17 cellular contexts compared by ENCODE assay signal in genomic region chr1:181160322-181160721, GRCh38.
DNase-seq lines count a peak whose midpoint lies in the region; ATAC-seq, FAIRE-seq and TF ChIP-seq lines count a peak whose summit lies in the region.
"Had no signal": no experiment of that assay in that cellular context is flagged by ENCODE, and none has a peak within 500 bp of the region (broad histone marks: within the 10 kb centered on the region; RNA-seq: fewer than 3 reads in every experiment).

No MANE protein-coding gene starts in this region.

- no peak for TF ChIP-seq POLR2A in H54 (IDR thresholded peaks at IDR 0.05; ENCODE audit: low read depth, low read length)

- peaks cover 24% of the 10 kb centered on the region for H3K4me1 Mint-ChIP-seq in activated CD4-positive, alpha-beta T cell treated with anti-CD3 and anti-CD28 coated beads, Interleukin-2, amount 10 ng/mL, durations not matched to agents 24 days and 14 days
- peaks cover 45% of the 10 kb centered on the region for H3K4me1 Mint-ChIP-seq in CD4-positive, alpha-beta T cell (ENCODE audit: low read depth)
- peaks cover 33% of the 10 kb centered on the region for H3K4me1 Mint-ChIP-seq in activated T-helper 1 cell treated with anti-CD3 and anti-CD28 coated beads, Interleukin-12 subunit alpha, Interleukin-12 subunit beta, Interleukin-2, Interleukin-4 antibody, amounts not matched to agents 30 ng/mL and 10 ng/mL and 1 ng/mL, durations not matched to agents 14 hours and 24 hours and 36 hours (ENCODE audit: low read depth)

- FAIRE-seq in H54 (lab: Jason Lieb, UNC) = no peak
- FAIRE-seq: TTC549 had no signal

- no peak for DNase-seq in activated CD4-positive, alpha-beta T cell treated with anti-CD3 and anti-CD28 coated beads, Interleukin-2, amount 10 ng/mL, durations not matched to agents 24 days and 14 days
- no peak for DNase-seq in activated CD4-positive, alpha-beta T cell treated with anti-CD3 and anti-CD28 coated beads, Interleukin-2, amount 50 U/mL, for 48 hours
- DNase-seq in CD4-positive, alpha-beta T cell = no peak
- no peak for DNase-seq in activated T-helper 1 cell treated with anti-CD3 and anti-CD28 coated beads, Interleukin-12 subunit alpha, Interleukin-12 subunit beta, Interleukin-2, Interleukin-4 antibody, amounts not matched to agents 30 ng/mL and 10 ng/mL and 1 ng/mL, durations not matched to agents 14 hours and 24 hours and 36 hours (ENCODE audit: low spot score)
- DNase-seq in mucosa of descending colon (no peak), H54 (ENCODE audit: insufficient read length, low spot score) (no peak), NCI-H1092 (lab: John Stamatoyannopoulos, UW) (no peak)
- DNase-seq: AML-193, amygdala, NCI-H1436 treated with DMSO at 0.1 percent for 48 hours, NCI-H524 had no signal

- H3K36me3 ChIP-seq in mucosa of descending colon (ENCODE audit: low read depth) = no peaks in the 10 kb centered on the region
- H3K36me3 ChIP-seq: cardiac muscle cell, sigmoid colon, upper lobe of left lung had no signal

- no peak for ATAC-seq in CD4-positive, alpha-beta T cell (ENCODE audit: poor library complexity)
- ATAC-seq in mucosa of descending colon (peak; percentile 37), GM21576 (IDR thresholded peaks at IDR 0.05; ENCODE audit: unreplicated experiment) (no peak)

- CTCF ChIA-PET in CD4-positive, alpha-beta T cell (lab: Charles Lee) = interaction anchor here (1.1 to 1.7 kb wide), 3 partner anchors 11 to 148 kb away, joined by 3 to 6 read pairs (median 4); no protein-coding TSS in a partner anchor

- peak overlapping the region; percentile 71 for H3K27ac Mint-ChIP-seq in activated CD4-positive, alpha-beta T cell treated with anti-CD3 and anti-CD28 coated beads, Interleukin-2, amount 10 ng/mL, durations not matched to agents 24 days and 14 days
- H3K27ac Mint-ChIP-seq in CD4-positive, alpha-beta T cell = peak overlapping the region; percentile 89
- peak overlapping the region; percentile 4 for H3K27ac Mint-ChIP-seq in activated T-helper 1 cell treated with anti-CD3 and anti-CD28 coated beads, Interleukin-12 subunit alpha, Interleukin-12 subunit beta, Interleukin-2, Interleukin-4 antibody, amounts not matched to agents 30 ng/mL and 10 ng/mL and 1 ng/mL, durations not matched to agents 14 hours and 24 hours and 36 hours

- H3K4me1 ChIP-seq in mucosa of descending colon (ENCODE audit: low read depth) = peaks cover 10% of the 10 kb centered on the region

- H3K27me3 ChIP-seq in CD4-positive, alpha-beta T cell (ENCODE audit: control insufficient read depth, insufficient read depth, low read length) = no peaks in the 10 kb centered on the region
- H3K27me3 ChIP-seq: cardiac muscle cell, sigmoid colon, upper lobe of left lung had no signal

- no peak overlapping the region for H3K27ac ChIP-seq in CD4-positive, alpha-beta T cell (ENCODE audit: low read depth, low read length)
- H3K27ac ChIP-seq: cardiac muscle cell, SK-N-MC, upper lobe of left lung had no signal

- no peak for TF ChIP-seq CTCF in CD4-positive, alpha-beta T cell (IDR thresholded peaks at IDR 0.05)
- TF ChIP-seq CTCF in mucosa of descending colon (IDR thresholded peaks at IDR 0.05) = no peak

- peaks cover 5% of the 10 kb centered on the region for H3K36me3 Mint-ChIP-seq in activated CD4-positive, alpha-beta T cell treated with anti-CD3 and anti-CD28 coated beads, Interleukin-2, amount 10 ng/mL, durations not matched to agents 24 days and 14 days (ENCODE audit: low read depth)
- peaks cover 5% of the 10 kb centered on the region for H3K36me3 Mint-ChIP-seq in CD4-positive, alpha-beta T cell (ENCODE audit: low read depth)
- peaks cover 15% of the 10 kb centered on the region for H3K36me3 Mint-ChIP-seq in activated T-helper 1 cell treated with anti-CD3 and anti-CD28 coated beads, Interleukin-12 subunit alpha, Interleukin-12 subunit beta, Interleukin-2, Interleukin-4 antibody, amounts not matched to agents 30 ng/mL and 10 ng/mL and 1 ng/mL, durations not matched to agents 14 hours and 24 hours and 36 hours (ENCODE audit: low read depth)

- H3K9me3 ChIP-seq in CD4-positive, alpha-beta T cell (ENCODE audit: control insufficient read depth, low read length) = peaks cover 30% of the 10 kb centered on the region
- H3K9me3 ChIP-seq in mucosa of descending colon = peaks cover 22% of the 10 kb centered on the region

- H3K4me3 ChIP-seq in mucosa of descending colon = no peak overlapping the region
- H3K4me3 ChIP-seq: cardiac muscle cell, sigmoid colon, SK-N-MC, upper lobe of left lung had no signal

- POLR2A ChIA-PET in CD4-positive, alpha-beta T cell (lab: Charles Lee) = interaction anchor here (0.6 to 6.3 kb wide), 16 partner anchors 10 to 961 kb away, joined by 3 to 86 read pairs (median 4); partner anchors contain the start of genes ACBD6 and MR1

- peaks cover 22% of the 10 kb centered on the region for H3K27me3 Mint-ChIP-seq in activated CD4-positive, alpha-beta T cell treated with anti-CD3 and anti-CD28 coated beads, Interleukin-2, amount 10 ng/mL, durations not matched to agents 24 days and 14 days
- H3K27me3 Mint-ChIP-seq in CD4-positive, alpha-beta T cell = no peaks in the 10 kb centered on the region
- H3K27me3 Mint-ChIP-seq in activated T-helper 1 cell treated with anti-CD3 and anti-CD28 coated beads, Interleukin-12 subunit alpha, Interleukin-12 subunit beta, Interleukin-2, Interleukin-4 antibody, amounts not matched to agents 30 ng/mL and 10 ng/mL and 1 ng/mL, durations not matched to agents 14 hours and 24 hours and 36 hours (ENCODE audit: insufficient read depth) = peaks cover 34% of the 10 kb centered on the region

- peaks cover 26% of the 10 kb centered on the region for H3K9me3 Mint-ChIP-seq in activated CD4-positive, alpha-beta T cell treated with anti-CD3 and anti-CD28 coated beads, Interleukin-2, amount 10 ng/mL, durations not matched to agents 24 days and 14 days
- peaks cover 18% of the 10 kb centered on the region for H3K9me3 Mint-ChIP-seq in CD4-positive, alpha-beta T cell
- H3K9me3 Mint-ChIP-seq in activated T-helper 1 cell treated with anti-CD3 and anti-CD28 coated beads, Interleukin-12 subunit alpha, Interleukin-12 subunit beta, Interleukin-2, Interleukin-4 antibody, amounts not matched to agents 30 ng/mL and 10 ng/mL and 1 ng/mL, durations not matched to agents 14 hours and 24 hours and 36 hours = peaks cover 36% of the 10 kb centered on the region

- H3K4me3 Mint-ChIP-seq in activated CD4-positive, alpha-beta T cell treated with anti-CD3 and anti-CD28 coated beads, Interleukin-2, amount 10 ng/mL, durations not matched to agents 24 days and 14 days = no peak overlapping the region
- peak overlapping the region; percentile 64 for H3K4me3 Mint-ChIP-seq in CD4-positive, alpha-beta T cell
- H3K4me3 Mint-ChIP-seq in activated T-helper 1 cell treated with anti-CD3 and anti-CD28 coated beads, Interleukin-12 subunit alpha, Interleukin-12 subunit beta, Interleukin-2, Interleukin-4 antibody, amounts not matched to agents 30 ng/mL and 10 ng/mL and 1 ng/mL, durations not matched to agents 14 hours and 24 hours and 36 hours = no peak overlapping the region

- intact Hi-C loops in activated CD4-positive, alpha-beta T cell treated with anti-CD3 and anti-CD28 coated beads, Interleukin-2, amount 10 ng/mL, durations not matched to agents 24 days and 14 days (cut with micrococcal nuclease) = no loop called here
- intact Hi-C loops in CD4-positive, alpha-beta T cell (cut with DNase I, micrococcal nuclease) = loop anchor here (1.0 to 5.0 kb wide), 2 partner anchors 11 to 528 kb away; partner anchors contain the start of gene XPR1 (in 1 of the 2)
- intact Hi-C loops in activated T-helper 1 cell treated with anti-CD3 and anti-CD28 coated beads, Interleukin-12 subunit alpha, Interleukin-12 subunit beta, Interleukin-2, Interleukin-4 antibody, amounts not matched to agents 30 ng/mL and 10 ng/mL and 1 ng/mL, durations not matched to agents 14 hours and 24 hours and 36 hours (cut with micrococcal nuclease) = no loop called here
- intact Hi-C loops in mucosa of descending colon (cut with DNase I, micrococcal nuclease) = loop anchor here (10.0 kb wide), 1 partner anchor 276 kb away; no protein-coding TSS in a partner anchor

Comparison
In these comparisons a context has a peak if more than half of its experiments do, and no peak if none do; other contexts are left out.
1. H3K27ac Mint-ChIP-seq: peak in every context shown above with its lines; median percentile 89 in CD4-positive, alpha-beta T cell; 71 in activated CD4-positive, alpha-beta T cell treated with anti-CD3 and anti-CD28 coated beads, Interleukin-2, amount 10 ng/mL, durations not matched to agents 24 days and 14 days; 4 in activated T-helper 1 cell treated with anti-CD3 and anti-CD28 coated beads, Interleukin-12 subunit alpha, Interleukin-12 subunit beta, Interleukin-2, Interleukin-4 antibody, amounts not matched to agents 30 ng/mL and 10 ng/mL and 1 ng/mL, durations not matched to agents 14 hours and 24 hours and 36 hours.
2. intact Hi-C loops: an anchor here in CD4-positive, alpha-beta T cell (1.0 to 5.0 kb wide) and mucosa of descending colon (10.0 kb wide); none called in activated CD4-positive, alpha-beta T cell treated with anti-CD3 and anti-CD28 coated beads, Interleukin-2, amount 10 ng/mL, durations not matched to agents 24 days and 14 days and activated T-helper 1 cell treated with anti-CD3 and anti-CD28 coated beads, Interleukin-12 subunit alpha, Interleukin-12 subunit beta, Interleukin-2, Interleukin-4 antibody, amounts not matched to agents 30 ng/mL and 10 ng/mL and 1 ng/mL, durations not matched to agents 14 hours and 24 hours and 36 hours.